31 cellular contexts compared by ENCODE assay signal in the genomic region with DNA sequence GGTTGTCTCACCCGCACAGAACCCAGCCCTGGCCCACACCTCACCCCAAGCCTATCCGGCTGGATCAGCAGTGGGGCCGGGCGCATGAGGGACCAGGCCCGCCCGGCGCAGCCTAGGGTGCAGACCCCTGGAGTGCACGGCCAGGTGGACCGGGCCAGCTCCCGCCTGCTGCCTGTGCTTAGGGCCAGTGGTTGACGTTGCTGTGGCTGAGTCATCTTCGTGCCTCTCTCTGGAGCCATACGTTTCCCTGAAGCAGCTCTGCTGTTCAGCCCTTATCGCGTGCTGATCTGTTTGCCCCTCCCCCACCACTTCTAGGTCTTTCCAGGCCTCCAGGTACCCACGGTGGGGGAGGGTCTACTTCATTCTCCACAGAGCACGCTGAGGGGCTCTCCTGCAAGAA. TPM values are rescaled to one million over a fixed set of nuclear protein-coding genes. Genes with fewer than 3 reads are reported as not detected.
DNase-seq lines count a peak whose midpoint lies in the region; TF ChIP-seq lines count a peak whose summit lies in the region.
"Had no signal": no experiment of that assay in that cellular context is flagged by ENCODE, and none has a peak within 500 bp of the region (broad histone marks: within the 10 kb centered on the region; RNA-seq: fewer than 3 reads in every experiment).

No MANE protein-coding gene starts in this region.

- peak overlapping the region in 1 of 2 experiments; percentile 46 for H3K18ac ChIP-seq in mesenchymal stem cell (ENCODE audit: low read depth in 1 of 2, low read length in 2 of 2)

- no peaks in the 10 kb centered on the region for H3K36me3 ChIP-seq in NT2/D1 (ENCODE audit: insufficient read depth, insufficient read length, low read length)
- no peaks in the 10 kb centered on the region for H3K36me3 ChIP-seq in brain microvascular endothelial cell (replicated peaks)
- H3K36me3 ChIP-seq in mesenchymal stem cell (ENCODE audit: control insufficient read depth in 1 of 2, insufficient read depth in 2 of 2, low read depth in 1 of 2, low read length in 2 of 2): peaks cover 0 to 3% of the 10 kb centered on the region in 2 experiments
- H3K36me3 ChIP-seq: right lobe of liver had no signal

- no peak overlapping the region for H2BK120ac ChIP-seq in mesenchymal stem cell (ENCODE audit: low read depth, low read length)

- H3K27ac ChIP-seq in brain microvascular endothelial cell (no peak overlapping the region), mesenchymal stem cell (ENCODE audit: low read length, poor library complexity, severe bottlenecking) (no peak overlapping the region), coronary artery (no peak overlapping the region)
- H3K27ac ChIP-seq: body of pancreas, HL-60, right lobe of liver, VCaP had no signal

- H3K27me3 ChIP-seq in NT2/D1 (ENCODE audit: insufficient read depth, insufficient read length) (peaks cover 16% of the 10 kb centered on the region), brain microvascular endothelial cell (replicated peaks) (no peaks in the 10 kb centered on the region), mesenchymal stem cell (ENCODE audit: control insufficient read depth in 1 of 2, insufficient read depth in 1 of 2, low read length in 2 of 2) (peaks cover 0 to 20% of the 10 kb centered on the region in 2 experiments)
- H3K27me3 ChIP-seq: body of pancreas, right lobe of liver had no signal

- no peaks in the 10 kb centered on the region for H3K9me3 ChIP-seq in NT2/D1 (ENCODE audit: insufficient read depth, low read length)
- no peaks in the 10 kb centered on the region for H3K9me3 ChIP-seq in mesenchymal stem cell (ENCODE audit: control insufficient read depth, low read length)
- H3K9me3 ChIP-seq: body of pancreas, Caco-2, right lobe of liver had no signal

- H2BK15ac ChIP-seq in mesenchymal stem cell (ENCODE audit: low read depth, poor library complexity, severe bottlenecking): no peak overlapping the region

- H2AFZ ChIP-seq in mesenchymal stem cell (ENCODE audit: low read depth, low read length): peak overlapping the region; percentile 10

- H3K4me1 ChIP-seq in NT2/D1 (ENCODE audit: insufficient read depth, insufficient read length) (peaks cover 21% of the 10 kb centered on the region), mesenchymal stem cell (ENCODE audit: control insufficient read depth, insufficient read depth, low read depth, low read length) (peaks cover 28% of the 10 kb centered on the region)
- H3K4me1 ChIP-seq: body of pancreas, right lobe of liver had no signal

- no peak overlapping the region for H2BK5ac ChIP-seq in mesenchymal stem cell (ENCODE audit: low read depth, low read length, poor library complexity, severe bottlenecking)

- in situ Hi-C loops in brain microvascular endothelial cell (cut with HindIII; ENCODE audit: low pct_ligation_motif_present, low sequenced_read_pairs): no loop called here

- H3K9ac ChIP-seq in NT2/D1 (ENCODE audit: insufficient read length, low read depth): peak overlapping the region; percentile 36
- no peak overlapping the region for H3K9ac ChIP-seq in mesenchymal stem cell (ENCODE audit: low read length)

- TF ChIP-seq CTCF in brain microvascular endothelial cell (IDR thresholded peaks at IDR 0.05; ENCODE audit: low read depth, low read length, missing control alignments) (no peak), coronary artery (IDR thresholded peaks at IDR 0.05) (no peak)

- H3K4me3 ChIP-seq in NT2/D1 (ENCODE audit: insufficient read length, low read depth) (no peak overlapping the region), brain microvascular endothelial cell (ENCODE audit: low read depth, low read length) (no peak overlapping the region), mesenchymal stem cell (ENCODE audit: insufficient read depth in 1 of 2, low read depth in 1 of 2, low read length in 2 of 2) (no peak overlapping the region), coronary artery (no peak overlapping the region)
- H3K4me3 ChIP-seq: body of pancreas, right lobe of liver had no signal

- peak; percentile 31 for DNase-seq in ELR (ENCODE audit: low read depth)
- DNase-seq in NT2/D1 (ENCODE audit: low read depth, low spot score): no peak
- DNase-seq in brain microvascular endothelial cell: peak; percentile 14
- peak; percentile 78 for DNase-seq in mesenchymal stem cell
- DNase-seq in DMS53 (lab: John Stamatoyannopoulos, UW): no peak
- no peak for DNase-seq in medulla oblongata (ENCODE audit: extremely low spot score)
- DNase-seq in coronary artery (ENCODE audit: low spot score): no peak
- no peak for DNase-seq in stimulated activated CD4-positive, alpha-beta T cell treated with anti-CD3 and anti-CD28 coated beads, Interleukin-1b, Interleukin-23, amount 100 ng/mL, for 48 hours
- DNase-seq: activated CD4-positive, alpha-beta T cell treated with anti-CD3 and anti-CD28 coated beads for 4 hours; activated CD8-positive, alpha-beta memory T cell treated with anti-CD3 and anti-CD28 coated beads for 24 hours; activated gamma-delta T cell; activated naive CD8-positive, alpha-beta T cell treated with anti-CD3 and anti-CD28 coated beads, Interleukin-2, amount 50 U/mL, for 24 hours; activated T-cell treated with anti-CD3 and anti-CD28 coated beads, Interleukin-2, amount 50 U/mL, for 1 hour; body of pancreas; C1 segment of cervical spinal cord; Caco-2; DMS79; effector CD8-positive, alpha-beta T cell; erythroblast; head of caudate nucleus; NCI-H2081; NCI-H226; NCI-H69; posterior cingulate gyrus; right lobe of liver; RPMI8226; stimulated activated CD4-positive, alpha-beta T cell treated with anti-CD3 and anti-CD28 coated beads, Interleukin-12 subunit alpha, Interleukin-12 subunit beta, amount 100 ng/mL, for 4 hours; stimulated activated CD4-positive, alpha-beta T cell treated with anti-CD3 and anti-CD28 coated beads, Interleukin-4, amount 100 ng/mL, for 24 hours had no signal

- no peak overlapping the region for H2AK5ac ChIP-seq in mesenchymal stem cell (ENCODE audit: low read length, severe bottlenecking)

- peak overlapping the region in 1 of 2 experiments; percentile 32 for H3K14ac ChIP-seq in mesenchymal stem cell (ENCODE audit: low read length in 2 of 2)

- no peak overlapping the region for H3K4me2 ChIP-seq in mesenchymal stem cell (ENCODE audit: low read length, poor library complexity, severe bottlenecking)

- no peak overlapping the region for H3K23ac ChIP-seq in mesenchymal stem cell (ENCODE audit: low read length in 2 of 2)

- 42% methylated on average over 17 of the region's 17 CpGs for WGBS in mesenchymal stem cell

- H2BK12ac ChIP-seq in mesenchymal stem cell (ENCODE audit: low read length in 2 of 2): peak overlapping the region; percentile 14 to 81

- H4K8ac ChIP-seq in mesenchymal stem cell (ENCODE audit: low read length): peak overlapping the region; percentile 3

- no peaks in the 10 kb centered on the region for H3K79me1 ChIP-seq in mesenchymal stem cell (replicated peaks; ENCODE audit: low read length, poor library complexity, severe bottlenecking)

- peak overlapping the region in 1 of 2 experiments; percentile 35 for H3K4ac ChIP-seq in mesenchymal stem cell (ENCODE audit: low read depth in 1 of 2, low read length in 2 of 2)

- no peak overlapping the region for H4K91ac ChIP-seq in mesenchymal stem cell (ENCODE audit: low read length)

RNA-seq across cellular contexts. Expression of gene CDKN1C, which starts 39.5 kb away (rescaled TPM):
- 29.4 TPM for polyA plus RNA-seq in mesenchymal stem cell (2013, experiment 1 of 2)
- 31.0 TPM for polyA plus RNA-seq in mesenchymal stem cell (2013, experiment 2 of 2)
- polyA plus RNA-seq: HepG2 had no signal

Comparison
In these comparisons a context has a peak if more than half of its experiments do, and no peak if none do; other contexts are left out.
1. DNase-seq: peak in ELR (single experiment), brain microvascular endothelial cell (single experiment) and mesenchymal stem cell (single experiment); none in NT2/D1 (single experiment), DMS53 (single experiment), medulla oblongata (single experiment), coronary artery (single experiment) and stimulated activated CD4-positive, alpha-beta T cell treated with anti-CD3 and anti-CD28 coated beads, Interleukin-1b, Interleukin-23, amount 100 ng/mL, for 48 hours (single experiment).